9 cellular contexts compared by ENCODE assay signal in genomic region chr3:117439812-117440211, GRCh38.
DNase-seq lines count a peak whose midpoint lies in the region; ATAC-seq lines count a peak whose summit lies in the region.
"Had no signal": no experiment of that assay in that cellular context is flagged by ENCODE, and none has a peak within 500 bp of the region (broad histone marks: within the 10 kb centered on the region; RNA-seq: fewer than 3 reads in every experiment).

No MANE protein-coding gene starts in this region.

- H3K4me1 Mint-ChIP-seq in activated T-helper 17 cell treated with anti-CD3 and anti-CD28 coated beads, Interleukin-2, amount 50 U/mL, for 72 hours = no peaks in the 10 kb centered on the region

- ATAC-seq in left colon (peak; percentile 16), HG02852 (IDR thresholded peaks at IDR 0.05; ENCODE audit: unreplicated experiment) (no peak), GM19023 (IDR thresholded peaks at IDR 0.05; ENCODE audit: unreplicated experiment) (no peak)
- no peak for ATAC-seq in activated T-helper 17 cell treated with anti-CD3 and anti-CD28 coated beads, Interleukin-2, amount 50 U/mL, for 72 hours (replicated peaks)
- ATAC-seq: K562 had no signal

- H3K27ac Mint-ChIP-seq in activated T-helper 17 cell treated with anti-CD3 and anti-CD28 coated beads, Interleukin-2, amount 50 U/mL, for 72 hours = no peak overlapping the region

- H3K9me3 Mint-ChIP-seq in activated T-helper 17 cell treated with anti-CD3 and anti-CD28 coated beads, Interleukin-2, amount 50 U/mL, for 72 hours = peaks cover 4% of the 10 kb centered on the region

- H3K4me3 Mint-ChIP-seq in activated T-helper 17 cell treated with anti-CD3 and anti-CD28 coated beads, Interleukin-2, amount 50 U/mL, for 72 hours = no peak overlapping the region

- in situ Hi-C loops in SK-MEL-5 (cut with HindIII; ENCODE audit: low pct_unique_long_range_greater_than_20kb, low sequenced_read_pairs) = no loop called here

- intact Hi-C loops in left colon (cut with DNase I, micrococcal nuclease) = no loop called here

- H3K36me3 Mint-ChIP-seq in activated T-helper 17 cell treated with anti-CD3 and anti-CD28 coated beads, Interleukin-2, amount 50 U/mL, for 72 hours (ENCODE audit: low read depth) = no peaks in the 10 kb centered on the region

- peak; percentile 50 for DNase-seq in AML-193 (lab: John Stamatoyannopoulos, UW)
- peak; percentile 56 for DNase-seq in MV-4-11 (lab: John Stamatoyannopoulos, UW)
- peak; percentile 45 for DNase-seq in SK-MEL-5 (ENCODE audit: low read depth, low spot score)
- DNase-seq in left colon = no peak
- DNase-seq in HK-2 (ENCODE audit: unreplicated experiment) = no peak

- H3K27me3 Mint-ChIP-seq in activated T-helper 17 cell treated with anti-CD3 and anti-CD28 coated beads, Interleukin-2, amount 50 U/mL, for 72 hours = no peaks in the 10 kb centered on the region

Comparison
In these comparisons a context has a peak if more than half of its experiments do, and no peak if none do; other contexts are left out.
1. DNase-seq: peak in AML-193 (2 of 2), MV-4-11 (single experiment) and SK-MEL-5 (single experiment); none in left colon (0 of 2) and HK-2 (single experiment).